Comparison of ENCODE assay signal across 5 cellular contexts in genomic region chr1:220248715-220249265, GRCh38. TPM values are rescaled to one million over a fixed set of nuclear protein-coding genes. Genes with fewer than 3 reads are reported as not detected.
DNase-seq lines count a peak whose midpoint lies in the region; ATAC-seq, FAIRE-seq and TF ChIP-seq lines count a peak whose summit lies in the region.
"Not testable (repeated sequence)": the region's sequence is repeated elsewhere in the genome, so short reads cannot be mapped to it uniquely, and the experiment has no call there.

No MANE protein-coding gene starts in this region.

- not testable (repeated sequence) for H3K4me2 ChIP-seq in BLaER1; K562 (ENCODE audit: insufficient read depth, low read length)

- TF ChIP-seq CTCF in HEK293 (tag by site-specific recombination; IDR thresholded peaks at IDR 0.05); K562 (IDR thresholded peaks at IDR 0.05 in 2 of 3, conservative IDR thresholded peaks at IDR 0.05 in 1 of 3; ENCODE audit: insufficient read depth in 2 of 3, low read depth in 1 of 3, low read length in 3 of 3); endodermal cell (conservative IDR thresholded peaks at IDR 0.05); endothelial cell (IDR thresholded peaks at IDR 0.05; ENCODE audit: unreplicated experiment): not testable (repeated sequence)

- TF ChIP-seq POLR2A in K562 (conservative IDR thresholded peaks at IDR 0.05), result not testable (repeated sequence)

- DNase-seq in K562 (ENCODE audit: extremely low read depth in 1 of 4, low spot score in 3 of 4); endodermal cell; endothelial cell (ENCODE audit: low spot score): not testable (repeated sequence)

- not testable (repeated sequence) for H3K27me3 ChIP-seq in BLaER1; K562 (ENCODE audit: control insufficient read depth in 2 of 2, insufficient read depth in 2 of 2, low read length in 2 of 2); endodermal cell (ENCODE audit: control insufficient read depth, insufficient read depth, low read length, poor library complexity, severe bottlenecking)

- H3K79me2 ChIP-seq in K562 (ENCODE audit: control insufficient read depth, insufficient read depth, low read length), result peaks cover 14% of the 10 kb centered on the region

- not testable (repeated sequence) for H4K20me1 ChIP-seq in BLaER1; K562 (replicated peaks; ENCODE audit: control insufficient read depth, insufficient read depth, low read length)

- not testable (repeated sequence) for H3K4me1 ChIP-seq in BLaER1; HEK293 (ENCODE audit: control insufficient read depth, insufficient read depth, low read length); K562 (replicated peaks in 1 of 2; ENCODE audit: control insufficient read depth in 2 of 2, insufficient read depth in 2 of 2, low read length in 2 of 2); endodermal cell (ENCODE audit: control insufficient read depth, insufficient read depth, low read length)

- H3K9me1 ChIP-seq in K562 (ENCODE audit: control insufficient read depth, insufficient read depth, low read length), result not testable (repeated sequence)

- not testable (repeated sequence) for H3K9ac ChIP-seq in BLaER1; K562 (ENCODE audit: insufficient read depth in 1 of 2, low read depth in 2 of 2, low read length in 2 of 2); endodermal cell (ENCODE audit: extremely low read depth, low read length, poor library complexity, severe bottlenecking)

- H3K9me3 Mint-ChIP-seq in endodermal cell (peaks cover 85% of the 10 kb centered on the region), endothelial cell (ENCODE audit: unreplicated experiment) (peaks cover 15% of the 10 kb centered on the region)

- ATAC-seq in K562, result not testable (repeated sequence)

- intact Hi-C loops in K562 (cut with micrococcal nuclease), result not testable (repeated sequence)

- not testable (repeated sequence) for FAIRE-seq in K562 (lab: Jason Lieb, UNC)

- not testable (repeated sequence) for H2AFZ ChIP-seq in K562 (ENCODE audit: low read depth, low read length)

- 94% methylated on average over 3 of the region's 3 CpGs for WGBS in K562 (ENCODE audit: insufficient coverage, low coverage, missing lambda C conversion rate)
- 94 to 97% methylated on average over 2 to 3 of the region's 3 CpGs for WGBS in endodermal cell (ENCODE audit: insufficient coverage in 1 of 2, insufficient read length in 1 of 2), 2 experiments

- not testable (repeated sequence) for TF ChIP-seq RAD21 in K562 (CRISPR knock-in tag; conservative IDR thresholded peaks at IDR 0.05 in 1 of 2, IDR thresholded peaks at IDR 0.05 in 1 of 2)

- BruUV-seq in K562 (replicated peaks; lab: Mats Ljungman, UMichigan), result not testable (repeated sequence)

- not testable (repeated sequence) for H3K27ac Mint-ChIP-seq in endodermal cell; endothelial cell (ENCODE audit: unreplicated experiment)

- H3K4me3 Mint-ChIP-seq in endodermal cell, result not testable (repeated sequence)
- peak overlapping the region; percentile 37 for H3K4me3 Mint-ChIP-seq in endothelial cell (ENCODE audit: unreplicated experiment)

- H3K27me3 Mint-ChIP-seq in endodermal cell (ENCODE audit: insufficient read depth); endothelial cell (ENCODE audit: unreplicated experiment): not testable (repeated sequence)

- peaks cover 84% of the 10 kb centered on the region for H3K36me3 Mint-ChIP-seq in endodermal cell (ENCODE audit: low read depth)
- H3K36me3 Mint-ChIP-seq in endothelial cell (ENCODE audit: low read depth, unreplicated experiment), result peaks cover 68% of the 10 kb centered on the region

- in situ Hi-C loops in K562 (cut with MboI), result not testable (repeated sequence)

- peaks cover 59% of the 10 kb centered on the region for H3K36me3 ChIP-seq in BLaER1
- H3K36me3 ChIP-seq in HEK293 (ENCODE audit: control insufficient read depth in 2 of 2, insufficient read depth in 1 of 2, low read length in 2 of 2), result peaks cover 4 to 33% of the 10 kb centered on the region in 2 experiments; a peak in 2 of 3 replicates
- H3K36me3 ChIP-seq in K562 (ENCODE audit: control insufficient read depth, insufficient read depth, low read length), result peaks cover 33% of the 10 kb centered on the region
- peaks cover 65% of the 10 kb centered on the region for H3K36me3 ChIP-seq in endodermal cell (ENCODE audit: control insufficient read depth, insufficient read depth, low read length)

- not testable (repeated sequence) for TF ChIP-seq EP300 in K562 (IDR thresholded peaks at IDR 0.05; ENCODE audit: low read length)

- H3K4me1 Mint-ChIP-seq in endodermal cell; endothelial cell (ENCODE audit: unreplicated experiment): not testable (repeated sequence)

- POLR2A ChIA-PET in HEK293 (lab: Yijun Ruan, JAX); K562 (lab: Yijun Ruan, JAX): not testable (repeated sequence)

- H3K4me3 ChIP-seq in BLaER1 (0 out of 2 replicates have a peak overlapping the region, but pooled peaks have one; percentile 22), endodermal cell (ENCODE audit: low read length) (peak overlapping the region; percentile 70)
- H3K4me3 ChIP-seq in HEK293 (ENCODE audit: low read depth, low read length); K562: not testable (repeated sequence)

- CTCF ChIA-PET in HEK293 (lab: Yijun Ruan, JAX); K562 (lab: Yijun Ruan, JAX; ENCODE audit: low intra/inter-chr PET ratio): not testable (repeated sequence)

- H3K9me3 ChIP-seq in BLaER1 (peaks cover 76% of the 10 kb centered on the region), K562 (replicated peaks; ENCODE audit: control insufficient read depth, insufficient read depth, low read depth, low read length) (peaks cover 33% of the 10 kb centered on the region), endodermal cell (ENCODE audit: control insufficient read depth, low read length) (peaks cover 76% of the 10 kb centered on the region)
- H3K9me3 ChIP-seq in HEK293 (ENCODE audit: control insufficient read depth, insufficient read depth, low read depth, low read length), result not testable (repeated sequence)

- H3K27ac ChIP-seq in BLaER1; HEK293 (ENCODE audit: extremely low read depth, low read depth, low read length); K562 (ENCODE audit: extremely low read depth, low read depth, low read length); endodermal cell (ENCODE audit: low read depth, low read length): not testable (repeated sequence)

TF ChIP-seq in HEK293, 187 proteins besides CTCF, POLR2A, EP300 and RAD21 (continues in another document):
- TF ChIP-seq SCRT2 (tag by site-specific recombination; IDR thresholded peaks at IDR 0.05), result 0 out of 2 replicates have a peak, but pooled peaks have one; percentile 12

TF ChIP-seq in K562, 482 proteins besides CTCF, POLR2A, EP300 and RAD21:
- TF ChIP-seq ZNF707 (CRISPR knock-in tag; conservative IDR thresholded peaks at IDR 0.05) (peak; percentile 97), TRIM28 (IDR thresholded peaks at IDR 0.05) (peak; percentile 51; the same call in 1 of the 2 replicates), CBX3 (IDR thresholded peaks at IDR 0.05; ENCODE audit: borderline replicate concordance in 1 of 2, low read length in 2 of 2) (peak in 1 of 2 experiments; percentile 47; a peak in 1 of 3 replicates), TRIM24 (IDR thresholded peaks at IDR 0.05) (0 out of 4 replicates have a peak, but pooled peaks of 1 of the 2 experiments have one; percentile 17), CC2D1A (IDR thresholded peaks at IDR 0.05) (0 out of 2 replicates have a peak, but pooled peaks have one; percentile 25)

RNA-seq across cellular contexts. Expression of gene RAB3GAP2, which starts 23.5 kb away (rescaled TPM):
- total RNA-seq in K562 (2011; cell fraction: chromatin; rRNA removed; ENCODE audit: low replicate concordance), result 61.7 and 148 TPM in 2 replicates
- total RNA-seq in K562 (2011; cell fraction: nucleolus; rRNA removed), result 21.7 and 33.6 TPM in 2 replicates
- total RNA-seq in K562 (2011; cell fraction: nucleoplasm; rRNA removed), result 48.9 and 50.8 TPM in 2 replicates
- 21.1 and 21.4 TPM in 2 replicates for total RNA-seq in K562 (2014; rRNA removed)
- 39.5 and 40.1 TPM in 2 replicates for total RNA-seq in K562 (2014; rRNA removed; fragmentation: Illumina TruSeq; extraction: Trizol)
- 30.3 and 33.2 TPM in 2 replicates for total RNA-seq in K562 (2015; rRNA removed; fragmentation: Illumina TruSeq; extraction: Trizol)
- 48.7 and 50.0 TPM in 2 replicates for total RNA-seq in K562 (2021)
- polyA plus RNA-seq in K562 (2011; rRNA removed), result 46.1 and 69.1 TPM in 2 replicates
- 21.1 and 29.2 TPM in 2 replicates for polyA plus RNA-seq in K562 (2011; cell fraction: cytosol; rRNA removed)
- 49.6 and 50.5 TPM in 2 replicates for polyA plus RNA-seq in K562 (2011; cell fraction: nucleus; rRNA removed)
- 25.3 and 31.0 TPM in 2 replicates for polyA plus RNA-seq in K562 (2012)
- 28.1 and 32.2 TPM in 2 replicates for polyA plus RNA-seq in K562 (2014; fragmentation: Illumina TruSeq; extraction: Trizol)
- 10 to 100 TPM; 14.1 to 17.2 TPM for polyA plus RNA-seq in K562 (2014; fragmentation: Nextera tagmentation; extraction: Ambion mirVana)
- 19.1 and 23.2 TPM in 2 replicates for polyA plus RNA-seq in K562 (2014; rRNA removed)
- polyA minus RNA-seq in K562 (2011; rRNA and poly(A)+ RNA removed), result 224 and 294 TPM in 2 replicates
- 23.4 and 60.6 TPM in 2 replicates for polyA minus RNA-seq in K562 (2011; cell fraction: cytosol; rRNA and poly(A)+ RNA removed)
- 26.7 and 41.5 TPM in 2 replicates for polyA minus RNA-seq in K562 (2011; cell fraction: nucleus; rRNA and poly(A)+ RNA removed)
- 10 to 100 TPM; 39.3 to 50.4 TPM for total RNA-seq in endodermal cell
- 21.7 TPM for polyA plus RNA-seq in endodermal cell (2013, experiment 1 of 2)
- polyA plus RNA-seq in endodermal cell (2013, experiment 2 of 2), result 21.9 TPM
- total RNA-seq in endothelial cell (ENCODE audit: unreplicated experiment), result 34.5 TPM
